In genomic region chr3:113615976-113616375, GRCh38 we compare ENCODE assay signal across 18 cellular contexts.
"Had no signal": no experiment of that assay in that cellular context is flagged by ENCODE, and none has a peak within 500 bp of the region (broad histone marks: within the 10 kb centered on the region; RNA-seq: fewer than 3 reads in every experiment).

No MANE protein-coding gene starts in this region.

- ATAC-seq: foreskin keratinocyte; mucosa of descending colon; stimulated activated naive CD8-positive, alpha-beta T cell treated with anti-CD3 and anti-CD28 coated beads, Interleukin-15, amount 100 ng/mL, for 72 hours; T-helper 17 cell had no signal

- H3K4me1 ChIP-seq: colonic mucosa, foreskin keratinocyte, suprapubic skin, transverse colon, vagina had no signal

- H3K9me3 ChIP-seq: colonic mucosa, mucosa of descending colon, suprapubic skin, transverse colon, vagina had no signal

- H3K4me3 ChIP-seq: colonic mucosa, mucosa of descending colon, suprapubic skin, transverse colon, vagina had no signal

- DNase-seq: activated CD4-positive, alpha-beta T cell treated with anti-CD3 and anti-CD28 coated beads, Interleukin-2, amount 50 U/mL, for 48 hours; activated gamma-delta T cell; colonic mucosa; endodermal cell; foreskin keratinocyte; mesenchymal stem cell; mucosa of descending colon; naive B cell; retina; small intestine; stimulated activated CD4-positive, alpha-beta T cell treated with anti-CD3 and anti-CD28 coated beads, Interleukin-15, amount 100 ng/mL, for 24 hours; stimulated activated CD4-positive, alpha-beta T cell treated with anti-CD3 and anti-CD28 coated beads, Interleukin-2, amount 100 ng/mL, for 48 hours; stimulated activated naive CD8-positive, alpha-beta T cell treated with anti-CD3 and anti-CD28 coated beads, Interleukin-15, amount 100 ng/mL, for 72 hours; T-helper 17 cell; transverse colon had no signal

- H3K27ac ChIP-seq: colonic mucosa, epithelial cell of prostate, foreskin keratinocyte, suprapubic skin, transverse colon, vagina had no signal

- H3K27me3 ChIP-seq: colonic mucosa, suprapubic skin, transverse colon, vagina had no signal

- H3K36me3 ChIP-seq: colonic mucosa, suprapubic skin, transverse colon, vagina had no signal
